In the genomic region with DNA sequence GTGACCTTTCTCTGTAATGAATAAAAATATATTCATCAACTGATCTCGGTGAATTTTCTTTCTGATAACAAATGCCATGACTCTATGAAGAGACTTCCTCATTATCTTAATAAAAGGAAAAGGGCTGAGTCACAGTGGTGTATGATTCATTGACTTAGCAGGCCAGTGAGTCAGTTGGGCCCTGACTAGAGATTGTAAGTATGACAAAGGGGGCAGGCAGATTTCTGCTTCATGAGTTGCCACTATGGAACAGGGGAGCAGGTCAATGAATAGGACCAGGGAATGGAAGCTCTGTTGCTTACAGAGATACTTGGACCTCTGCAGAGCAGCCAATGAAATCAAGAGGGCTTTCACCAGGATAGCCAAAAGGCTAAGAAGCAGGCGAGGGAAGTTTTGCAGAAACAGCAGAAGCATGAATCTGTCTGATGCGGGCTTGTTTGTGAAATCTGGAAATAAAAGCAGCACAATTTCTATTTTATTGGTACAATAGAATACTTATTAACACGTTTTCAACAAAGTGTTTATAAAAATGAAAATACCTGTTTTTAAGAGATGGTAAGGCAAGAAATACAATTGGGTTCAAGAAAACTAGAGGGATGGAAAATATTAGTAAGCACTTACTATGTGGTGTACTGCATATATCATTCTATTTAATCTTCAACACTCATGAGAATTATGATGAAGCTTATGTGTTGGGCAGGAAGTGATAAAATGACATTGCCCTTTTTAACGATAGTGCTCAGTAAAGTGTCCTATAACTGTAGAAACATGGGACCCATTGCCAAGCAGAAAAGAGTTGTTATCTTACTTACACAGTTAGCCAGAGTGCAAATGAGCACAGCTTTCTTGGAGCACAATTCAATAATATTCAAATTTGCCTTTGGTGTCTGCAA, we compare ENCODE assay signal across 9 cellular contexts.
A peak's percentile ranks its signal among the peaks of the same experiment; 100 is the strongest.
DNase-seq lines count a peak whose midpoint lies in the region; ATAC-seq, FAIRE-seq and TF ChIP-seq lines count a peak whose summit lies in the region.
"Had no signal": no experiment of that assay in that cellular context is flagged by ENCODE, and none has a peak within 500 bp of the region (broad histone marks: within the 10 kb centered on the region; RNA-seq: fewer than 3 reads in every experiment).

No MANE protein-coding gene starts in this region.

- TF ChIP-seq POLR2A in HepG2 (IDR thresholded peaks at IDR 0.05; ENCODE audit: insufficient read depth in 1 of 2, low read depth in 2 of 2, low read length in 2 of 2) (no peak), transverse colon (IDR thresholded peaks at IDR 0.05) (no peak)

- H3K27me3 Mint-ChIP-seq in activated T-helper 2 cell treated with anti-CD3 and anti-CD28 coated beads, Interferon-gamma antibody, Interleukin-2, Interleukin-4, amounts not matched to agents 10 μg/mL and 5 μg/mL and 100 μg/mL, durations not matched to agents 14 hours and 24 hours and 36 hours (ENCODE audit: low read depth): peaks cover under 1% of the 10 kb centered on the region

- intact Hi-C loops in activated T-helper 2 cell treated with anti-CD3 and anti-CD28 coated beads, Interferon-gamma antibody, Interleukin-2, Interleukin-4, amounts not matched to agents 10 μg/mL and 5 μg/mL and 100 μg/mL, durations not matched to agents 14 hours and 24 hours and 36 hours (cut with micrococcal nuclease): loop anchor here (2.0 to 10.0 kb wide), 2 partner anchors 75 to 99 kb away; no protein-coding TSS in a partner anchor
- intact Hi-C loops in HepG2 (cut with micrococcal nuclease; ENCODE audit: unreplicated experiment) (no loop called here), transverse colon (cut with DNase I; ENCODE audit: low total_unique reads) (no loop called here)

- POLR2A ChIA-PET in BJ (lab: Charles Lee): no interaction called here
- POLR2A ChIA-PET in HepG2 (lab: Yijun Ruan, JAX): no interaction called here

- in situ Hi-C loops in HepG2 (cut with HindIII; ENCODE audit: extremely low pct_ligation_motif_present, low pct_unique_long_range_greater_than_20kb) (no loop called here), transverse colon (cut with MboI; ENCODE audit: low pct_ligation_motif_present in 1 of 4, low pct_unique_long_range_greater_than_20kb in 1 of 4, low sequenced_read_pairs in 3 of 4) (no loop called here)

- H3K36me3 Mint-ChIP-seq in activated T-helper 2 cell treated with anti-CD3 and anti-CD28 coated beads, Interferon-gamma antibody, Interleukin-2, Interleukin-4, amounts not matched to agents 10 μg/mL and 5 μg/mL and 100 μg/mL, durations not matched to agents 14 hours and 24 hours and 36 hours (ENCODE audit: low read depth): no peaks in the 10 kb centered on the region

- H3K9me3 ChIP-seq in HepG2 (ENCODE audit: low read length): no peaks in the 10 kb centered on the region
- H3K9me3 ChIP-seq in transverse colon: no peaks in the 10 kb centered on the region

- no peak; the same call in 2 of the 3 replicates for ATAC-seq in HepG2
- ATAC-seq in HG02798 (IDR thresholded peaks at IDR 0.05; ENCODE audit: poor library complexity, unreplicated experiment): no peak
- ATAC-seq in HG03139 (IDR thresholded peaks at IDR 0.05; ENCODE audit: unreplicated experiment): no peak

- no peak overlapping the region for H3K9ac ChIP-seq in HepG2 (ENCODE audit: insufficient read depth, low read depth, low read length)

- WGBS in HepG2 (ENCODE audit: low lambda C conversion rate): 18% methylated on average over 5 of the region's 5 CpGs
- 49 to 58% methylated on average over 5 of the region's 5 CpGs for WGBS in transverse colon (ENCODE audit: low coverage in 1 of 2), 2 donors

- peak; percentile 82 for DNase-seq in BJ (ENCODE audit: low read depth)
- peak; percentile 69 for DNase-seq in HT-29 (ENCODE audit: low spot score)
- DNase-seq in activated T-helper 2 cell treated with anti-CD3 and anti-CD28 coated beads, Interferon-gamma antibody, Interleukin-2, Interleukin-4, amounts not matched to agents 10 μg/mL and 5 μg/mL and 100 μg/mL, durations not matched to agents 14 hours and 24 hours and 36 hours (ENCODE audit: low spot score): peak; percentile 12
- peak; percentile 40 for DNase-seq in HepG2 (ENCODE audit: low spot score)
- DNase-seq in activated gamma-delta T cell treated with Interleukin-2 at 50 U/mL for 16 hours: no peak
- no peak for DNase-seq in transverse colon

- no TSS peak for BruUV-seq in HepG2 (replicated peaks; lab: Mats Ljungman, UMichigan)

- H4K20me1 ChIP-seq in HepG2 (ENCODE audit: insufficient read depth, low read length): no peaks in the 10 kb centered on the region

- H3K4me3 ChIP-seq in BJ (ENCODE audit: low read depth, low read length) (no peak overlapping the region), HepG2 (replicated peaks in 1 of 3; ENCODE audit: insufficient read depth in 1 of 3, low read depth in 2 of 3, low read length in 3 of 3) (no peak overlapping the region), transverse colon (no peak overlapping the region)

- H3K4me1 Mint-ChIP-seq in activated T-helper 2 cell treated with anti-CD3 and anti-CD28 coated beads, Interferon-gamma antibody, Interleukin-2, Interleukin-4, amounts not matched to agents 10 μg/mL and 5 μg/mL and 100 μg/mL, durations not matched to agents 14 hours and 24 hours and 36 hours (ENCODE audit: low read depth): peaks cover 28% of the 10 kb centered on the region

- CTCF ChIA-PET in BJ (lab: Yijun Ruan, JAX) (interaction anchor here (1.7 to 3.1 kb wide), 2 partner anchors 9 to 540 kb away, joined by 3 to 19 read pairs; no protein-coding TSS in a partner anchor), HepG2 (lab: Yijun Ruan, JAX; ENCODE audit: low intra/inter-chr PET ratio, low total read pairs) (no interaction called here)

- no peaks in the 10 kb centered on the region for H3K4me1 ChIP-seq in HepG2 (ENCODE audit: insufficient read depth, low read length)
- H3K4me1 ChIP-seq in transverse colon: no peaks in the 10 kb centered on the region

- peak overlapping the region; percentile 90 for H3K27ac Mint-ChIP-seq in activated T-helper 2 cell treated with anti-CD3 and anti-CD28 coated beads, Interferon-gamma antibody, Interleukin-2, Interleukin-4, amounts not matched to agents 10 μg/mL and 5 μg/mL and 100 μg/mL, durations not matched to agents 14 hours and 24 hours and 36 hours

- H3K79me2 ChIP-seq in HepG2 (ENCODE audit: insufficient read depth, low read length): no peaks in the 10 kb centered on the region

- H3K36me3 ChIP-seq in BJ (ENCODE audit: control insufficient read depth, insufficient read depth, low read length) (no peaks in the 10 kb centered on the region), HepG2 (replicated peaks in 1 of 2; ENCODE audit: control insufficient read depth in 1 of 2, insufficient read depth in 2 of 2, low read length in 2 of 2) (no peaks in the 10 kb centered on the region), transverse colon (no peaks in the 10 kb centered on the region)

- H3K27me3 ChIP-seq in BJ (ENCODE audit: control insufficient read depth, insufficient read depth, low read length) (no peaks in the 10 kb centered on the region; the same call in 1 of the 2 replicates), HepG2 (ENCODE audit: control insufficient read depth in 1 of 2, insufficient read depth in 2 of 2, low read length in 2 of 2) (no peaks in the 10 kb centered on the region), transverse colon (no peaks in the 10 kb centered on the region)

- TF ChIP-seq EP300 in HepG2 (IDR thresholded peaks at IDR 0.05; ENCODE audit: low read depth in 2 of 2, low read length in 2 of 2) (no peak), HepG2 (CRISPR knock-in tag; IDR thresholded peaks at IDR 0.05; ENCODE audit: borderline replicate concordance) (no peak), transverse colon (IDR thresholded peaks at IDR 0.05; ENCODE audit: low read depth) (no peak)

- H3K4me2 ChIP-seq in HepG2 (ENCODE audit: low read depth, low read length): no peak overlapping the region

- peak overlapping the region; percentile 58 for H3K4me3 Mint-ChIP-seq in activated T-helper 2 cell treated with anti-CD3 and anti-CD28 coated beads, Interferon-gamma antibody, Interleukin-2, Interleukin-4, amounts not matched to agents 10 μg/mL and 5 μg/mL and 100 μg/mL, durations not matched to agents 14 hours and 24 hours and 36 hours (ENCODE audit: low read depth)

- H3K27ac ChIP-seq in HepG2 (ENCODE audit: extremely low read length, insufficient read depth, low read length) (no peak overlapping the region), transverse colon (no peak overlapping the region)

- TF ChIP-seq CTCF in BJ (IDR thresholded peaks at IDR 0.05; ENCODE audit: insufficient read depth, low read depth, low read length): no peak
- no peak for TF ChIP-seq CTCF in HepG2 (CRISPR knock-in tag; IDR thresholded peaks at IDR 0.05)
- no peak for TF ChIP-seq CTCF in transverse colon (IDR thresholded peaks at IDR 0.05)

- H2AFZ ChIP-seq in HepG2 (ENCODE audit: low read length): no peak overlapping the region

- no peaks in the 10 kb centered on the region for H3K9me3 Mint-ChIP-seq in activated T-helper 2 cell treated with anti-CD3 and anti-CD28 coated beads, Interferon-gamma antibody, Interleukin-2, Interleukin-4, amounts not matched to agents 10 μg/mL and 5 μg/mL and 100 μg/mL, durations not matched to agents 14 hours and 24 hours and 36 hours

- no peak for TF ChIP-seq RAD21 in HepG2 (CRISPR knock-in tag; IDR thresholded peaks at IDR 0.05)

- no peak for FAIRE-seq in HepG2 (lab: Jason Lieb, UNC)
- FAIRE-seq: endometrium had no signal

Comparison
In these comparisons a context has a peak if more than half of its experiments do, and no peak if none do; other contexts are left out.
1. DNase-seq: peak in BJ (single experiment), HT-29 (single experiment), activated T-helper 2 cell treated with anti-CD3 and anti-CD28 coated beads, Interferon-gamma antibody, Interleukin-2, Interleukin-4, amounts not matched to agents 10 μg/mL and 5 μg/mL and 100 μg/mL, durations not matched to agents 14 hours and 24 hours and 36 hours (single experiment) and HepG2 (single experiment); none in activated gamma-delta T cell treated with Interleukin-2 at 50 U/mL for 16 hours (single experiment) and transverse colon (single experiment).